ENCODE assay signal across 8 cellular contexts in the genomic region with DNA sequence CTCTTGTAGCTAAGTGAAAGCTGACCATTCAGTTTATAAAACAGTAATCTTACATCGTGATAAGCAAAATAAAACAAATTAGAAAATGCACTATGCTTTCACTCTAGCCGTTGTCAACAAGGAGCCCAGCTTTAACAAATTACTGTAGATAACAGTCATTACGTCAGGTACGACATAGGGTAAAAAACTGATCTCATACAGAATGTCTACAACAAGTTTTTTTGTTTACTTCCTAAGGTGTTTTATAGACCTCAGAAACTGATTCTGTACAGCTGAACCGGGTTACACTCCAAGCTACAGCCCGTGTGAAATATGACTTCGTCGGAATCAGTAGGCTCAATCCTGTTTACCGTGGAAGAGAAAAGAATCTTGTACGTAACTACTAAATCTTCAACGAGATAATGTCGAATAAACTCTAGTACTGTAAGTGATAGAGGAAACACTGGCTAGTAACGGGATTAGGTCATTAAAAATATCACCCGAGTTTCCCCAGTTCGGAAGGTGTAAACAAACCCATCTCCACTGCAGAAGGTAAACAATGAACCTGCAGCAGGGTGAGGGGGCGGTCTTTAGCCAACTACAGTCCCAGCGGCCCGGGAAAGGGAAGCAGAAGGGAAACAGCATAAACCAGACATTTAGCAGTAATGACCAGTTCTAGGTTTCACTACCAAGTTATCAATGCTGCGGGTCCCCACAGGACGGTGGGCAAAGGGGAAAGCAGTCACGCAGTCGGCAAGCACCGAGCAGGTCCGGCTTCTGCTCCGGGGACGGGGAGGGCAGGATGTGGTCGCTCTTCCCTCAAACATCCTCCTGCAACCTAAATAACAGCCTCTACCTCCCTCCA. TPM values are rescaled to one million over a fixed set of nuclear protein-coding genes. Genes with fewer than 3 reads are reported as not detected.
DNase-seq lines count a peak whose midpoint lies in the region; ATAC-seq and TF ChIP-seq lines count a peak whose summit lies in the region.

No MANE protein-coding gene starts in this region.

- DNase-seq in AG09309 (ENCODE audit: low read depth) (no peak), NCI-H748 (lab: John Stamatoyannopoulos, UW; ENCODE audit: unreplicated experiment) (peak; percentile 82), endothelial cell (ENCODE audit: low spot score) (peak; percentile 52), midbrain (lab: John Stamatoyannopoulos, UW) (peak; percentile 50)
- DNase-seq in activated CD8-positive, alpha-beta T cell treated with anti-CD3 and anti-CD28 coated beads for 36 hours, result peak; percentile 82
- peak; percentile 17 to 26 for DNase-seq in stimulated activated CD8-positive, alpha-beta memory T cell treated with anti-CD3 and anti-CD28 coated beads, Interleukin-2, amount 100 ng/mL, for 1 hour (ENCODE audit: low read depth in 2 of 2)

- peaks cover 15% of the 10 kb centered on the region for H3K27me3 Mint-ChIP-seq in activated CD8-positive, alpha-beta T cell treated with anti-CD3 and anti-CD28 coated beads for 36 hours
- peaks cover 12% of the 10 kb centered on the region for H3K27me3 Mint-ChIP-seq in endothelial cell (ENCODE audit: unreplicated experiment)

- peak overlapping the region; percentile 83 for H3K4me3 ChIP-seq in AG09309 (ENCODE audit: control insufficient read depth, low read depth, low read length)

- TF ChIP-seq CTCF in AG09309 (IDR thresholded peaks at IDR 0.05; ENCODE audit: control insufficient read depth, insufficient read depth, low read depth, low read length, missing control alignments) (no peak), endothelial cell (IDR thresholded peaks at IDR 0.05; ENCODE audit: unreplicated experiment) (no peak)
- TF ChIP-seq CTCF in activated CD8-positive, alpha-beta T cell treated with anti-CD3 and anti-CD28 coated beads for 36 hours (IDR thresholded peaks at IDR 0.05), result no peak

- H3K9me3 Mint-ChIP-seq in activated CD8-positive, alpha-beta T cell treated with anti-CD3 and anti-CD28 coated beads for 36 hours, result no peaks in the 10 kb centered on the region
- H3K9me3 Mint-ChIP-seq in endothelial cell (ENCODE audit: unreplicated experiment), result no peaks in the 10 kb centered on the region

- CTCF ChIA-PET in activated CD8-positive, alpha-beta T cell treated with anti-CD3 and anti-CD28 coated beads for 36 hours (lab: Charles Lee), result interaction anchor here (0.6 to 2.4 kb wide), 4 partner anchors 8 to 1825 kb away, joined by 3 to 8 read pairs (median 6); no protein-coding TSS in a partner anchor

- ATAC-seq in GM18873 (IDR thresholded peaks at IDR 0.05; ENCODE audit: low FRiP score, unreplicated experiment), result peak; percentile 40
- ATAC-seq in HG03103 (IDR thresholded peaks at IDR 0.05; ENCODE audit: low read depth, unreplicated experiment), result peak; percentile 35
- peak; percentile 45 for ATAC-seq in activated CD8-positive, alpha-beta T cell treated with anti-CD3 and anti-CD28 coated beads for 36 hours

- peaks cover 32% of the 10 kb centered on the region for H3K4me1 Mint-ChIP-seq in activated CD8-positive, alpha-beta T cell treated with anti-CD3 and anti-CD28 coated beads for 36 hours (ENCODE audit: low read depth)
- H3K4me1 Mint-ChIP-seq in endothelial cell (ENCODE audit: unreplicated experiment), result peaks cover 20% of the 10 kb centered on the region

- intact Hi-C loops in activated CD8-positive, alpha-beta T cell treated with anti-CD3 and anti-CD28 coated beads for 36 hours (cut with micrococcal nuclease), result loop anchor here (10.0 kb wide), 2 partner anchors 78 to 132 kb away; no protein-coding TSS in a partner anchor

- POLR2A ChIA-PET in activated CD8-positive, alpha-beta T cell treated with anti-CD3 and anti-CD28 coated beads for 36 hours (lab: Charles Lee), result interaction anchor here (1.2 to 1.6 kb wide), 2 partner anchors 71 to 114 kb away, joined by 3 read pairs; no protein-coding TSS in a partner anchor

- peaks cover 23% of the 10 kb centered on the region for H3K36me3 Mint-ChIP-seq in activated CD8-positive, alpha-beta T cell treated with anti-CD3 and anti-CD28 coated beads for 36 hours (ENCODE audit: low read depth)
- H3K36me3 Mint-ChIP-seq in endothelial cell (ENCODE audit: low read depth, unreplicated experiment), result peaks cover 16% of the 10 kb centered on the region

- peak overlapping the region; percentile 92 for H3K27ac Mint-ChIP-seq in activated CD8-positive, alpha-beta T cell treated with anti-CD3 and anti-CD28 coated beads for 36 hours
- H3K27ac Mint-ChIP-seq in endothelial cell (ENCODE audit: unreplicated experiment), result peak overlapping the region; percentile 97

- H3K4me3 Mint-ChIP-seq in activated CD8-positive, alpha-beta T cell treated with anti-CD3 and anti-CD28 coated beads for 36 hours, result peak overlapping the region; percentile 93
- peak overlapping the region; percentile 96 for H3K4me3 Mint-ChIP-seq in endothelial cell (ENCODE audit: unreplicated experiment)

RNA-seq across cellular contexts. Expression of a gene that starts 1.1 kb away (rescaled TPM):
- total RNA-seq in activated CD8-positive, alpha-beta T cell treated with anti-CD3 and anti-CD28 coated beads for 36 hours, result 10 to 100 TPM; 23.9 to 26.1 TPM
- 35.3 TPM for total RNA-seq in endothelial cell (ENCODE audit: unreplicated experiment)
